19 cellular contexts compared by ENCODE assay signal in the genomic region with DNA sequence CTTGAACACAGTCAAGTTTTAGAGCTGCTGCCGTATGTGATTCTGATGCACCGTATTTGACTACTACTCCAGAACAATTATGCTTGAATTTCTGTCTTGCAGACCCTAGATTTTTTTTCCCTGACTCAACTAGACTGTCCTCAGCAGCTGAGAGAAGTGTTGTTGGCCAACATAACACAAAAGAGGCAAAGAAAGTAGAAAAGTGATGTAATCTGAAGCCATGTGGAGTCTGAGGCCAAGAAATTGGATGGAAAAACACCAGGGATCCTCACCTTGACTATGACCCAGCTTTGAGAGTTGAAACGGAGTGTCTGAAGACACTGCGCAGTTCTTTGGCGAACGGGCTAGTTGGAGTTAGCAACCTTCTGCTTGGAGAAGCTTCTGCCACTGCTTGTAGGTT. TPM values are rescaled to one million over a fixed set of nuclear protein-coding genes. Genes with fewer than 3 reads are reported as not detected.
"Had no signal": no experiment of that assay in that cellular context is flagged by ENCODE, and none has a peak within 500 bp of the region (broad histone marks: within the 10 kb centered on the region; RNA-seq: fewer than 3 reads in every experiment).

No MANE protein-coding gene starts in this region.

- DNase-seq: activated B cell treated with CpG ODN at 0.5 μM for 24 hours; activated CD4-positive, alpha-beta T cell treated with anti-CD3 and anti-CD28 coated beads for 4 hours; activated CD8-positive, alpha-beta T cell treated with anti-CD3 and anti-CD28 coated beads for 36 hours; activated naive CD4-positive, alpha-beta T cell treated with anti-CD3 and anti-CD28 coated beads, Interleukin-2, amount 10 ng/mL, durations not matched to agents 7 days and 5 days; activated naive CD8-positive, alpha-beta T cell treated with anti-CD3 and anti-CD28 coated beads, Interleukin-2, amount 50 U/mL, for 24 hours; activated T-cell treated with anti-CD3 and anti-CD28 coated beads, Interleukin-2, amount 50 U/mL, for 1 hour; effector memory CD8-positive, alpha-beta T cell; nephron progenitor cell; stimulated activated CD4-positive, alpha-beta T cell treated with anti-CD3 and anti-CD28 coated beads, Interleukin-4, amount 100 ng/mL, for 1 hour; stimulated activated naive CD8-positive, alpha-beta T cell treated with anti-CD3 and anti-CD28 coated beads, Interleukin-15, amount 100 ng/mL, for 72 hours; T-helper 1 cell; T-helper 9 cell; transverse colon; uterus had no signal

- H3K27me3 Mint-ChIP-seq: activated CD8-positive, alpha-beta T cell treated with anti-CD3 and anti-CD28 coated beads for 36 hours had no signal

- H3K36me3 Mint-ChIP-seq: activated naive CD4-positive, alpha-beta T cell treated with anti-CD3 and anti-CD28 coated beads, Interleukin-2, amount 10 ng/mL, durations not matched to agents 7 days and 5 days; mesothelial cell of epicardium had no signal

- ATAC-seq: activated CD8-positive, alpha-beta T cell treated with anti-CD3 and anti-CD28 coated beads for 36 hours; activated naive CD8-positive, alpha-beta T cell treated with anti-CD3 and anti-CD28 coated beads, Interleukin-2, amount 50 U/mL, for 24 hours; effector memory CD8-positive, alpha-beta T cell; stimulated activated naive CD8-positive, alpha-beta T cell treated with anti-CD3 and anti-CD28 coated beads, Interleukin-15, amount 100 ng/mL, for 72 hours had no signal

- H3K4me1 Mint-ChIP-seq: activated B cell treated with CpG ODN at 0.5 μM for 24 hours; activated naive CD4-positive, alpha-beta T cell treated with anti-CD3 and anti-CD28 coated beads, Interleukin-2, amount 10 ng/mL, durations not matched to agents 7 days and 5 days had no signal

- H3K4me3 Mint-ChIP-seq: activated B cell treated with CpG ODN at 0.5 μM for 24 hours; activated CD8-positive, alpha-beta T cell treated with anti-CD3 and anti-CD28 coated beads for 36 hours; activated naive CD4-positive, alpha-beta T cell treated with anti-CD3 and anti-CD28 coated beads, Interleukin-2, amount 10 ng/mL, durations not matched to agents 7 days and 5 days; activated naive CD8-positive, alpha-beta T cell treated with anti-CD3 and anti-CD28 coated beads, Interleukin-2, amount 50 U/mL, for 24 hours; effector memory CD8-positive, alpha-beta T cell; mesothelial cell of epicardium; nephron progenitor cell; stimulated activated naive CD8-positive, alpha-beta T cell treated with anti-CD3 and anti-CD28 coated beads, Interleukin-15, amount 100 ng/mL, for 72 hours had no signal

- H3K9me3 Mint-ChIP-seq: activated B cell treated with CpG ODN at 0.5 μM for 24 hours; activated CD8-positive, alpha-beta T cell treated with anti-CD3 and anti-CD28 coated beads for 36 hours; activated naive CD4-positive, alpha-beta T cell treated with anti-CD3 and anti-CD28 coated beads, Interleukin-2, amount 10 ng/mL, durations not matched to agents 7 days and 5 days; activated naive CD8-positive, alpha-beta T cell treated with anti-CD3 and anti-CD28 coated beads, Interleukin-2, amount 50 U/mL, for 24 hours; effector memory CD8-positive, alpha-beta T cell; mesothelial cell of epicardium; nephron progenitor cell had no signal

- H3K27ac Mint-ChIP-seq: activated B cell treated with CpG ODN at 0.5 μM for 24 hours; activated CD8-positive, alpha-beta T cell treated with anti-CD3 and anti-CD28 coated beads for 36 hours; activated naive CD4-positive, alpha-beta T cell treated with anti-CD3 and anti-CD28 coated beads, Interleukin-2, amount 10 ng/mL, durations not matched to agents 7 days and 5 days; activated naive CD8-positive, alpha-beta T cell treated with anti-CD3 and anti-CD28 coated beads, Interleukin-2, amount 50 U/mL, for 24 hours; effector memory CD8-positive, alpha-beta T cell; mesothelial cell of epicardium; nephron progenitor cell; stimulated activated naive CD8-positive, alpha-beta T cell treated with anti-CD3 and anti-CD28 coated beads, Interleukin-15, amount 100 ng/mL, for 72 hours had no signal

- H3K4me3 ChIP-seq: cardiac muscle cell, lung, skin epidermis, suprapubic skin, transverse colon, uterus had no signal

RNA-seq across cellular contexts. Expression of a gene that starts 36.3 kb away (rescaled TPM):
- total RNA-seq: activated B cell treated with CpG ODN at 0.5 μM for 24 hours; activated CD8-positive, alpha-beta T cell treated with anti-CD3 and anti-CD28 coated beads for 36 hours; cardiac muscle cell had no signal
